21 cellular contexts compared by ENCODE assay signal in the genomic region with DNA sequence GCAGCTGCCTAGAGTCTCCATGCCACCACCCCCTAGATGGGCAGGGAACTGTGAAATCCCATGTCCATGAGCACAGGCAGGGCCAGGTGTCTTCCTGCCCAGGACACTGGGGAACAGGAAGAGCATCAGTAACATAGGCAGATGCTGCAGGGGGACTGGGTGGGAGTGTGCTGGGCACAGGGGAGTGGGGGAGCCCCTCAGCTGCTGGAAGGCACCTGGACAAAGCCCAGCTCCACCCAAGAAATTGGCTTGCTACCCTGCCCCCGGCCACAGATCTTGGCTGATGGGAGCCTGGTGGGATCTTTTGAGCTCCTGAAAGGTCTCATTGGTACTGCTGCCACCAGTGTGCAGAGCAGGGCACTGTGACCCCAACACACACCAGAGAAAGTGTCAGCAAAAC.
"Had no signal": no experiment of that assay in that cellular context is flagged by ENCODE, and none has a peak within 500 bp of the region (broad histone marks: within the 10 kb centered on the region; RNA-seq: fewer than 3 reads in every experiment).

No MANE protein-coding gene starts in this region.

- ATAC-seq: foreskin keratinocyte, gastroesophageal sphincter, heart left ventricle, left colon, left lung, left ventricle myocardium superior, lower lobe of right lung, mucosa of descending colon had no signal

- H3K27me3 ChIP-seq: foreskin keratinocyte had no signal

- H3K4me2 ChIP-seq: hepatocyte had no signal

- H3K4me1 ChIP-seq: esophagus muscularis mucosa, foreskin keratinocyte, gastroesophageal sphincter, heart left ventricle, left lung, lower lobe of right lung had no signal

- H2AFZ ChIP-seq: hepatocyte had no signal

- H3K27ac ChIP-seq: coronary artery, dorsolateral prefrontal cortex, esophagus muscularis mucosa, foreskin keratinocyte, gastroesophageal sphincter, heart left ventricle, hepatocyte, left lung, lower lobe of right lung had no signal

- H3K36me3 ChIP-seq: esophagus muscularis mucosa, gastroesophageal sphincter, heart left ventricle, left lung, lower lobe of right lung had no signal

- H3K4me3 ChIP-seq: coronary artery, dorsolateral prefrontal cortex, esophagus muscularis mucosa, gastroesophageal sphincter, heart left ventricle, hepatocyte, left lung, lower lobe of right lung, mucosa of descending colon had no signal

- DNase-seq: dermis blood vessel endothelial cell; dorsolateral prefrontal cortex; effector CD4-positive, alpha-beta T cell; effector memory CD4-positive, alpha-beta T cell; foreskin keratinocyte; heart left ventricle; hypothalamus; immature natural killer cell; islet precursor cell; kidney; kidney glomerular epithelial cell; left colon; left ventricle myocardium superior; mesenchymal stem cell; mucosa of descending colon had no signal

- H3K9me3 ChIP-seq: esophagus muscularis mucosa, gastroesophageal sphincter, heart left ventricle, left lung, lower lobe of right lung, mucosa of descending colon had no signal
